ENCODE assay signal across 14 cellular contexts in the genomic region with DNA sequence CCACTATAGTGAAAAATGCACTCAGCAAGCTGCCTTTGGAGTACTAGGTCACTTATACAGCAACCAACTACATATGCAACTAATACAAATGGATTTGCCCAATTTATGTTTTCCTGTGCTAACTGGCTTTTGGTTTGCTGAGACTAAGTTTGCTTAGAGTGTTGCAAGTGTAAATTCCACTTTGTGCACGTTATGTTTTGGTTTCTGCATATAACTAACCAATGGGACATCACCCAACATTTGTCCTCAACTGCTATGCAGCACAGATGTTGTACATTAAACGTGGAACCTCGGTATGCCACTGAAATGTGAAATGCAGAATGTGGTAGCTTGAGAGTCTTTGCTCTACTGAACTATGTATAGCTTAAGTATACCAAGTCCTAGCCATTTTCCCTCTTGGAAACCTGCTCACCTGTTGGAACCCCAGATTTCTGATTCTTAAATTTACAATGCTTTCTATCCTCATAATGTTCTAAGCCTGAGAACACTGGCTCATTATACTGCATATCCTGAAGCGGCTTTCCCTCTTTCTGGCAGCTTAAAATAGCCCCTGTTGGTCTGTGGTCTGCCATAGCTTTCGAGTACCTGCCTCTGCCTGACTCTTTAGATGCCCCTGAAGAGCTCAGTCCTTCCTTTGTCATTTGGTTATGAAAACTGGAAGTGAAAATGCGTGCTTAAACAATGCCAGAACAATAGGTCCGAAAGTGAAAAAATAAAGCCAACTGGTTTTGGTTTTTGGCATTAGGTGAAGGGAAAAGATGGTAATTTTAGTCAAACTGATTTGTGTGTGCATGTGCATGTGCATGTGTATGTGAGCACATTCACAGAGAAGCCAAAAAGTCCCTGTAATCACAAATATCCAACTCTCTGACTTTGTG.
DNase-seq lines count a peak whose midpoint lies in the region; ATAC-seq, FAIRE-seq and TF ChIP-seq lines count a peak whose summit lies in the region.
"Had no signal": no experiment of that assay in that cellular context is flagged by ENCODE, and none has a peak within 500 bp of the region (broad histone marks: within the 10 kb centered on the region; RNA-seq: fewer than 3 reads in every experiment).

No MANE protein-coding gene starts in this region.

- H3K27me3 Mint-ChIP-seq in CD4-positive, alpha-beta T cell: no peaks in the 10 kb centered on the region

- H3K27ac Mint-ChIP-seq in CD4-positive, alpha-beta T cell: no peak overlapping the region
- H3K27ac Mint-ChIP-seq: T-cell had no signal

- in situ Hi-C loops in G401 (cut with HindIII; ENCODE audit: low sequenced_read_pairs): no loop called here

- DNase-seq in keratinocyte (ENCODE audit: low read depth, low spot score): no peak
- no peak for DNase-seq in CD4-positive, alpha-beta T cell
- no peak for DNase-seq in HuH-7.5 (ENCODE audit: low spot score)
- DNase-seq in G401 (ENCODE audit: low spot score): no peak
- DNase-seq: activated CD4-positive, alpha-beta T cell treated with anti-CD3 and anti-CD28 coated beads, Interleukin-2, amount 50 U/mL, for 4 hours; activated naive CD4-positive, alpha-beta T cell treated with Interleukin-2 at 50 U/mL for 16 hours; Caco-2; NCI-H2171 treated with DMSO at 0.1 percent for 48 hours; stimulated activated CD4-positive, alpha-beta T cell treated with anti-CD3 and anti-CD28 coated beads, Interleukin-4, amount 100 ng/mL, for 24 hours; stomach; T-cell had no signal

- no peaks in the 10 kb centered on the region for H3K36me3 ChIP-seq in keratinocyte (ENCODE audit: control insufficient read depth in 2 of 2, extremely low read depth in 1 of 2, insufficient read depth in 2 of 2, low read length in 2 of 2)
- H3K36me3 ChIP-seq: stomach had no signal

- peaks cover 26% of the 10 kb centered on the region for H3K4me1 Mint-ChIP-seq in CD4-positive, alpha-beta T cell (ENCODE audit: low read depth)

- CTCF ChIA-PET in CD4-positive, alpha-beta T cell (lab: Charles Lee): no interaction called here

- POLR2A ChIA-PET in CD4-positive, alpha-beta T cell (lab: Charles Lee): no interaction called here

- no peaks in the 10 kb centered on the region for H3K9me1 ChIP-seq in keratinocyte (ENCODE audit: control insufficient read depth, extremely low read depth, insufficient read depth, low read length)

- H3K27ac ChIP-seq in keratinocyte (ENCODE audit: control insufficient read depth, insufficient read depth, low read length): no peak overlapping the region
- no peak overlapping the region for H3K27ac ChIP-seq in CD4-positive, alpha-beta T cell (ENCODE audit: low read depth, low read length)
- H3K27ac ChIP-seq: stomach had no signal

- no peaks in the 10 kb centered on the region for H3K79me2 ChIP-seq in keratinocyte (ENCODE audit: control insufficient read depth, insufficient read depth, low read length)

- no peak for TF ChIP-seq CTCF in keratinocyte (optimal IDR thresholded peaks at IDR 0.05 in 1 of 3, IDR thresholded peaks at IDR 0.05 in 1 of 3, conservative IDR thresholded peaks at IDR 0.05 in 1 of 3; ENCODE audit: extremely low read depth in 1 of 3, insufficient read depth in 2 of 3, low read length in 3 of 3)
- no peak for TF ChIP-seq CTCF in CD4-positive, alpha-beta T cell (IDR thresholded peaks at IDR 0.05)

- no peaks in the 10 kb centered on the region for H3K36me3 Mint-ChIP-seq in CD4-positive, alpha-beta T cell (ENCODE audit: low read depth)
- H3K36me3 Mint-ChIP-seq: T-cell had no signal

- H3K4me3 ChIP-seq in keratinocyte (ENCODE audit: control insufficient read depth in 2 of 3, extremely low read depth in 1 of 3, insufficient read depth in 2 of 3, low read depth in 1 of 3, low read length in 3 of 3): no peak overlapping the region
- H3K4me3 ChIP-seq: stomach had no signal

- no peaks in the 10 kb centered on the region for H3K9me3 Mint-ChIP-seq in CD4-positive, alpha-beta T cell
- H3K9me3 Mint-ChIP-seq: T-cell had no signal

- no peak overlapping the region for H3K9ac ChIP-seq in keratinocyte (ENCODE audit: control insufficient read depth, extremely low read depth, insufficient read depth, low read length)

- no peak overlapping the region for H3K4me3 Mint-ChIP-seq in CD4-positive, alpha-beta T cell
- H3K4me3 Mint-ChIP-seq: T-cell had no signal

- ATAC-seq in GM18870 (IDR thresholded peaks at IDR 0.05; ENCODE audit: unreplicated experiment): peak; percentile 90
- ATAC-seq in GM21717 (IDR thresholded peaks at IDR 0.05; ENCODE audit: unreplicated experiment): peak; percentile 93
- peak; percentile 65 for ATAC-seq in HG03175 (IDR thresholded peaks at IDR 0.05; ENCODE audit: unreplicated experiment)
- ATAC-seq in CD4-positive, alpha-beta T cell (ENCODE audit: poor library complexity): no peak
- ATAC-seq: T-cell had no signal

- H3K9me3 ChIP-seq in keratinocyte (ENCODE audit: control insufficient read depth, low read depth, low read length): no peaks in the 10 kb centered on the region
- no peaks in the 10 kb centered on the region for H3K9me3 ChIP-seq in CD4-positive, alpha-beta T cell (ENCODE audit: control insufficient read depth, low read length)
- H3K9me3 ChIP-seq: Caco-2, stomach had no signal

- dilution Hi-C loops in keratinocyte (cut with MboI; ENCODE audit: extremely low pct_ligation_motif_present, low sequenced_read_pairs): no loop called here

- H4K20me1 ChIP-seq in keratinocyte (ENCODE audit: control insufficient read depth, extremely low read depth, insufficient read depth, low read length): no peaks in the 10 kb centered on the region

- no peaks in the 10 kb centered on the region for H3K27me3 ChIP-seq in keratinocyte (ENCODE audit: control insufficient read depth, extremely low read depth, insufficient read depth, low read length)
- no peaks in the 10 kb centered on the region for H3K27me3 ChIP-seq in CD4-positive, alpha-beta T cell (ENCODE audit: control insufficient read depth, insufficient read depth, low read length)
- H3K27me3 ChIP-seq: stomach had no signal

- H2AFZ ChIP-seq in keratinocyte (ENCODE audit: control insufficient read depth, low read length): no peak overlapping the region

- H3K4me1 ChIP-seq in keratinocyte (ENCODE audit: control insufficient read depth, extremely low read depth, insufficient read depth, low read length): peaks cover 4% of the 10 kb centered on the region
- H3K4me1 ChIP-seq: Caco-2, stomach had no signal

- FAIRE-seq in keratinocyte (lab: Jason Lieb, UNC): peak; percentile 36

- no peak overlapping the region for H3K4me2 ChIP-seq in keratinocyte (ENCODE audit: control insufficient read depth, extremely low read depth, insufficient read depth, low read depth, low read length)

- intact Hi-C loops in CD4-positive, alpha-beta T cell (cut with DNase I, micrococcal nuclease): no loop called here
